Comparison of ENCODE assay signal across 8 cellular contexts in genomic region chr7:111137296-111138195, GRCh38. TPM values are rescaled to one million over a fixed set of nuclear protein-coding genes. Genes with fewer than 3 reads are reported as not detected.
DNase-seq lines count a peak whose midpoint lies in the region; ATAC-seq and TF ChIP-seq lines count a peak whose summit lies in the region.

No MANE protein-coding gene starts in this region.

- TF ChIP-seq POLR2A in breast epithelium (IDR thresholded peaks at IDR 0.05), result no peak

- no peaks in the 10 kb centered on the region for H3K36me3 ChIP-seq in breast epithelium
- H3K36me3 ChIP-seq in subcutaneous abdominal adipose tissue (ENCODE audit: control insufficient read depth in 5 of 5, insufficient read depth in 5 of 5, low read length in 5 of 5), result no peaks in the 10 kb centered on the region

- H3K4me3 ChIP-seq in breast epithelium, result no peak overlapping the region
- H3K4me3 ChIP-seq in fibroblast of villous mesenchyme (ENCODE audit: low read depth, low read length), result no peak overlapping the region
- H3K4me3 ChIP-seq in subcutaneous abdominal adipose tissue (ENCODE audit: low read depth in 1 of 5, low read length in 5 of 5), result no peak overlapping the region

- H3K9me3 Mint-ChIP-seq in MCF 10A (ENCODE audit: unreplicated experiment), result no peaks in the 10 kb centered on the region
- no peaks in the 10 kb centered on the region for H3K9me3 Mint-ChIP-seq in activated CD8-positive, alpha-beta T cell treated with anti-CD3 and anti-CD28 coated beads for 36 hours

- H3K27ac ChIP-seq in breast epithelium, result peak overlapping the region in 1 of 2 donors; percentile 0
- H3K27ac ChIP-seq in subcutaneous abdominal adipose tissue (ENCODE audit: low read depth, low read length), result peak overlapping the region; percentile 47

- H3K27me3 ChIP-seq in breast epithelium (no peaks in the 10 kb centered on the region), subcutaneous abdominal adipose tissue (ENCODE audit: control insufficient read depth in 5 of 5, insufficient read depth in 4 of 5, low read length in 5 of 5) (no peaks in the 10 kb centered on the region)

- no TSS peak for BruUV-seq in MCF 10A (replicated peaks; lab: Mats Ljungman, UMichigan)

- H3K9me3 ChIP-seq in breast epithelium (no peaks in the 10 kb centered on the region), subcutaneous abdominal adipose tissue (ENCODE audit: control insufficient read depth in 5 of 5, low read length in 5 of 5) (no peaks in the 10 kb centered on the region)

- intact Hi-C loops in MCF 10A (cut with micrococcal nuclease), result no loop called here
- intact Hi-C loops in breast epithelium (cut with DNase I; ENCODE audit: low total_unique reads), result no loop called here
- intact Hi-C loops in activated CD8-positive, alpha-beta T cell treated with anti-CD3 and anti-CD28 coated beads for 36 hours (cut with micrococcal nuclease), result no loop called here

- no peak overlapping the region for H3K4me3 Mint-ChIP-seq in MCF 10A (ENCODE audit: unreplicated experiment)
- H3K4me3 Mint-ChIP-seq in activated CD8-positive, alpha-beta T cell treated with anti-CD3 and anti-CD28 coated beads for 36 hours, result peak overlapping the region; percentile 54

- peaks cover 4% of the 10 kb centered on the region for H3K36me3 Mint-ChIP-seq in MCF 10A (ENCODE audit: insufficient read depth, unreplicated experiment)
- H3K36me3 Mint-ChIP-seq in activated CD8-positive, alpha-beta T cell treated with anti-CD3 and anti-CD28 coated beads for 36 hours (ENCODE audit: low read depth), result no peaks in the 10 kb centered on the region

- peak overlapping the region; percentile 50 for H3K27ac Mint-ChIP-seq in MCF 10A (ENCODE audit: low read depth, unreplicated experiment)
- peak overlapping the region; percentile 96 for H3K27ac Mint-ChIP-seq in activated CD8-positive, alpha-beta T cell treated with anti-CD3 and anti-CD28 coated beads for 36 hours

- DNase-seq in MCF 10A (ENCODE audit: unreplicated experiment) (peak; percentile 55), breast epithelium (ENCODE audit: low spot score in 2 of 2) (no peak), fibroblast of villous mesenchyme (ENCODE audit: low read depth) (peak; percentile 33), NCI-H146 (lab: John Stamatoyannopoulos, UW) (no peak), COLO668 (lab: John Stamatoyannopoulos, UW; ENCODE audit: unreplicated experiment) (no peak)
- peak; percentile 61 for DNase-seq in activated CD8-positive, alpha-beta T cell treated with anti-CD3 and anti-CD28 coated beads for 36 hours

- H3K27me3 Mint-ChIP-seq in MCF 10A (ENCODE audit: insufficient read depth, unreplicated experiment), result no peaks in the 10 kb centered on the region
- no peaks in the 10 kb centered on the region for H3K27me3 Mint-ChIP-seq in activated CD8-positive, alpha-beta T cell treated with anti-CD3 and anti-CD28 coated beads for 36 hours

- H3K4me1 ChIP-seq in breast epithelium, result no peaks in the 10 kb centered on the region
- peaks cover 0 to 12% (median 9%) of the 10 kb centered on the region in 5 donors for H3K4me1 ChIP-seq in subcutaneous abdominal adipose tissue (ENCODE audit: control insufficient read depth in 5 of 5, insufficient read depth in 5 of 5, low read length in 5 of 5)

- TF ChIP-seq CTCF in MCF 10A (IDR thresholded peaks at IDR 0.05; ENCODE audit: unreplicated experiment) (no peak), breast epithelium (IDR thresholded peaks at IDR 0.05) (no peak), fibroblast of villous mesenchyme (IDR thresholded peaks at IDR 0.05; ENCODE audit: insufficient read depth, low read depth, low read length) (no peak)
- no peak for TF ChIP-seq CTCF in activated CD8-positive, alpha-beta T cell treated with anti-CD3 and anti-CD28 coated beads for 36 hours (IDR thresholded peaks at IDR 0.05)

- H3K4me1 Mint-ChIP-seq in MCF 10A (ENCODE audit: insufficient read depth, unreplicated experiment), result peaks cover 13% of the 10 kb centered on the region
- H3K4me1 Mint-ChIP-seq in activated CD8-positive, alpha-beta T cell treated with anti-CD3 and anti-CD28 coated beads for 36 hours (ENCODE audit: low read depth), result peaks cover 44% of the 10 kb centered on the region

- ATAC-seq in HG03175 (IDR thresholded peaks at IDR 0.05; ENCODE audit: unreplicated experiment), result peak; percentile 62
- ATAC-seq in activated CD8-positive, alpha-beta T cell treated with anti-CD3 and anti-CD28 coated beads for 36 hours, result peak; percentile 80

- CTCF ChIA-PET in MCF 10A (lab: Yijun Ruan, JAX), result interaction anchor here (0.6 to 0.9 kb wide), 4 partner anchors 11 to 593 kb away, joined by 3 to 5 read pairs (median 3); no protein-coding TSS in a partner anchor
- CTCF ChIA-PET in activated CD8-positive, alpha-beta T cell treated with anti-CD3 and anti-CD28 coated beads for 36 hours (lab: Charles Lee), result interaction anchor here (1.1 to 2.1 kb wide), 3 partner anchors 10 to 20 kb away, joined by 3 to 5 read pairs (median 5); no protein-coding TSS in a partner anchor

- no peak overlapping the region for H3K9ac ChIP-seq in subcutaneous abdominal adipose tissue (ENCODE audit: low read length in 5 of 5)

- POLR2A ChIA-PET in MCF 10A (lab: Yijun Ruan, JAX), result interaction anchor here (0.6 kb wide), 1 partner anchor 175 kb away, joined by 3 read pairs; no protein-coding TSS in a partner anchor
- POLR2A ChIA-PET in activated CD8-positive, alpha-beta T cell treated with anti-CD3 and anti-CD28 coated beads for 36 hours (lab: Charles Lee), result interaction anchor here (0.6 to 1.4 kb wide), 3 partner anchors 13 to 1047 kb away, joined by 3 read pairs; no protein-coding TSS in a partner anchor

RNA-seq across cellular contexts. Expression of gene LRRN3, which starts 46.6 kb away (rescaled TPM):
- not detected in 2 replicates for total RNA-seq in MCF 10A (2022)
- total RNA-seq in breast epithelium, result 1 to 10 TPM; 1.6 to 2.4 (median 1.6) TPM
- 10 to 100 TPM; 32.5 to 34.8 TPM for total RNA-seq in activated CD8-positive, alpha-beta T cell treated with anti-CD3 and anti-CD28 coated beads for 36 hours
- 0.64 and 0.86 TPM in 2 replicates for total RNA-seq in fibroblast of villous mesenchyme

Comparison
In these comparisons a context has a peak if more than half of its experiments do, and no peak if none do; other contexts are left out.
1. DNase-seq: peak in MCF 10A (single experiment), activated CD8-positive, alpha-beta T cell treated with anti-CD3 and anti-CD28 coated beads for 36 hours (single experiment) and fibroblast of villous mesenchyme (single experiment); none in breast epithelium (0 of 2), NCI-H146 (single experiment) and COLO668 (single experiment).
2. RNA of gene LRRN3, which starts 46.6 kb away (total RNA-seq): 32.5 to 34.8 TPM in activated CD8-positive, alpha-beta T cell treated with anti-CD3 and anti-CD28 coated beads for 36 hours; 1.6 to 2.4 TPM in breast epithelium, 0.64 to 0.86 TPM in fibroblast of villous mesenchyme and not detected in MCF 10A; every median in the first group is over 4 times any median in the second.